25 cellular contexts compared by ENCODE assay signal in genomic region chr5:31972558-31972957, GRCh38.
"Had no signal": no experiment of that assay in that cellular context is flagged by ENCODE, and none has a peak within 500 bp of the region (broad histone marks: within the 10 kb centered on the region; RNA-seq: fewer than 3 reads in every experiment).

No MANE protein-coding gene starts in this region.

- FAIRE-seq: endothelial cell of umbilical vein, keratinocyte, pancreas, small intestine had no signal

- H3K4me3 Mint-ChIP-seq: activated CD8-positive, alpha-beta T cell treated with anti-CD3 and anti-CD28 coated beads for 36 hours; activated T-helper 1 cell treated with anti-CD3 and anti-CD28 coated beads, Interleukin-12 subunit alpha, Interleukin-12 subunit beta, Interleukin-2, Interleukin-4 antibody, amounts not matched to agents 30 ng/mL and 10 ng/mL and 1 ng/mL, durations not matched to agents 14 hours and 24 hours and 36 hours; stimulated activated naive CD8-positive, alpha-beta T cell treated with anti-CD3 and anti-CD28 coated beads, Interleukin-15, Interleukin-2, amounts not matched to agents 100 ng/mL and 50 ng/mL, for 24 hours; T-helper 1 cell treated with Interleukin-12 subunit alpha and Interleukin-12 subunit beta and Interleukin-4 antibody, amounts not matched to agents 30 μg/mL and 1 μg/mL, for 36 hours; type B pancreatic cell had no signal

- H3K36me3 Mint-ChIP-seq: type B pancreatic cell had no signal

- H3K9me3 Mint-ChIP-seq: stimulated activated naive CD8-positive, alpha-beta T cell treated with anti-CD3 and anti-CD28 coated beads, Interleukin-15, Interleukin-2, amounts not matched to agents 100 ng/mL and 50 ng/mL, for 24 hours; T-helper 1 cell treated with Interleukin-12 subunit alpha and Interleukin-12 subunit beta and Interleukin-4 antibody, amounts not matched to agents 30 μg/mL and 1 μg/mL, for 36 hours had no signal

- ATAC-seq: activated CD8-positive, alpha-beta T cell treated with anti-CD3 and anti-CD28 coated beads for 36 hours; gastroesophageal sphincter; left ventricle myocardium superior; mucosa of descending colon; pancreas; psoas muscle had no signal

- H3K9me3 ChIP-seq: breast epithelium, gastroesophageal sphincter, pancreas, psoas muscle, sigmoid colon, SK-N-SH, uterus had no signal

- H3K27me3 Mint-ChIP-seq: activated CD8-positive, alpha-beta T cell treated with anti-CD3 and anti-CD28 coated beads for 36 hours; stimulated activated naive CD8-positive, alpha-beta T cell treated with anti-CD3 and anti-CD28 coated beads, Interleukin-15, Interleukin-2, amounts not matched to agents 100 ng/mL and 50 ng/mL, for 24 hours; type B pancreatic cell had no signal

- DNase-seq: activated CD4-positive, CD25-positive, alpha-beta regulatory T cell treated with anti-CD3 and anti-CD28 coated beads, Interleukin-2, amount 50 U/mL, for 72 hours; activated CD8-positive, alpha-beta T cell treated with anti-CD3 and anti-CD28 coated beads for 36 hours; activated gamma-delta T cell; activated naive CD4-positive, alpha-beta T cell treated with anti-CD3 and anti-CD28 coated beads, Interleukin-2, amount 50 U/mL, for 16 hours; central memory CD4-positive, alpha-beta T cell; hippocampal formation; left cardiac atrium; left ventricle myocardium superior; mucosa of descending colon; pancreas; psoas muscle; sigmoid colon; SK-N-SH; small intestine; substantia nigra; SW 1271; uterus had no signal

- H3K27ac Mint-ChIP-seq: activated CD8-positive, alpha-beta T cell treated with anti-CD3 and anti-CD28 coated beads for 36 hours; activated T-helper 1 cell treated with anti-CD3 and anti-CD28 coated beads, Interleukin-12 subunit alpha, Interleukin-12 subunit beta, Interleukin-2, Interleukin-4 antibody, amounts not matched to agents 30 ng/mL and 10 ng/mL and 1 ng/mL, durations not matched to agents 14 hours and 24 hours and 36 hours; stimulated activated naive CD8-positive, alpha-beta T cell treated with anti-CD3 and anti-CD28 coated beads, Interleukin-15, Interleukin-2, amounts not matched to agents 100 ng/mL and 50 ng/mL, for 24 hours; T-helper 1 cell treated with Interleukin-12 subunit alpha and Interleukin-12 subunit beta and Interleukin-4 antibody, amounts not matched to agents 30 μg/mL and 1 μg/mL, for 36 hours; type B pancreatic cell had no signal
